In genomic region chr10:131975796-131976195, GRCh38 we compare ENCODE assay signal across 17 cellular contexts. TPM values are rescaled to one million over a fixed set of nuclear protein-coding genes. Genes with fewer than 3 reads are reported as not detected.
DNase-seq lines count a peak whose midpoint lies in the region; ATAC-seq and TF ChIP-seq lines count a peak whose summit lies in the region.
"Had no signal": no experiment of that assay in that cellular context is flagged by ENCODE, and none has a peak within 500 bp of the region (broad histone marks: within the 10 kb centered on the region; RNA-seq: fewer than 3 reads in every experiment).

No MANE protein-coding gene starts in this region.

- peaks cover 89% of the 10 kb centered on the region for H3K36me3 ChIP-seq in KOPT-K1 (ENCODE audit: insufficient read depth, low read length)

- peaks cover 95% of the 10 kb centered on the region for H3K36me3 Mint-ChIP-seq in brain
- peaks cover 12 to 23% of the 10 kb centered on the region in 2 donors for H3K36me3 Mint-ChIP-seq in stimulated activated naive B cell treated with anti-CD40 and anti-IgM and Interleukin-4, amounts not matched to agents 10 μg/mL and 1 μg/mL and 100 μg/mL, for 72 hours

- ATAC-seq in Right ventricle myocardium inferior (no peak), HG02571 (IDR thresholded peaks at IDR 0.05; ENCODE audit: unreplicated experiment) (no peak)
- no peak for ATAC-seq in stimulated activated naive B cell treated with anti-CD40 and anti-IgM and Interleukin-4, amounts not matched to agents 10 μg/mL and 1 μg/mL and 100 μg/mL, for 72 hours (replicated peaks)
- ATAC-seq: activated CD8-positive, alpha-beta memory T cell treated with anti-CD3 and anti-CD28 coated beads, Interleukin-2, amount 10 ng/mL, durations not matched to agents 7 days and 5 days had no signal

- intact Hi-C loops in cardiac septum (cut with DNase I), result no loop called here
- intact Hi-C loops in Right ventricle myocardium inferior (cut with DNase I), result no loop called here

- H3K4me1 Mint-ChIP-seq in brain, result peaks cover 94% of the 10 kb centered on the region
- peaks cover 24 to 25% of the 10 kb centered on the region in 2 donors for H3K4me1 Mint-ChIP-seq in stimulated activated naive B cell treated with anti-CD40 and anti-IgM and Interleukin-4, amounts not matched to agents 10 μg/mL and 1 μg/mL and 100 μg/mL, for 72 hours

- H3K9me3 ChIP-seq in KOPT-K1 (ENCODE audit: insufficient read depth, low read length, poor library complexity, severe bottlenecking), result no peaks in the 10 kb centered on the region
- H3K9me3 ChIP-seq: testis had no signal

- H3K27ac Mint-ChIP-seq in brain, result peak overlapping the region in 4 of 5 experiments; percentile 5 to 93 (median 72)
- peak overlapping the region; percentile 37 for H3K27ac Mint-ChIP-seq in stimulated activated naive B cell treated with anti-CD40 and anti-IgM and Interleukin-4, amounts not matched to agents 10 μg/mL and 1 μg/mL and 100 μg/mL, for 72 hours
- H3K27ac Mint-ChIP-seq: activated CD8-positive, alpha-beta memory T cell treated with anti-CD3 and anti-CD28 coated beads, Interleukin-2, amount 10 ng/mL, durations not matched to agents 7 days and 5 days had no signal

- peaks cover 0 to 10% (median 3%) of the 10 kb centered on the region in 5 experiments for H3K9me3 Mint-ChIP-seq in brain
- H3K9me3 Mint-ChIP-seq in stimulated activated naive B cell treated with anti-CD40 and anti-IgM and Interleukin-4, amounts not matched to agents 10 μg/mL and 1 μg/mL and 100 μg/mL, for 72 hours, result peaks cover 0 to 2% of the 10 kb centered on the region in 2 donors
- H3K9me3 Mint-ChIP-seq: central memory CD8-positive, alpha-beta T cell had no signal

- H3K4me3 Mint-ChIP-seq in brain, result peak overlapping the region; percentile 91 to 97 (median 94)
- no peak overlapping the region for H3K4me3 Mint-ChIP-seq in stimulated activated naive B cell treated with anti-CD40 and anti-IgM and Interleukin-4, amounts not matched to agents 10 μg/mL and 1 μg/mL and 100 μg/mL, for 72 hours
- H3K4me3 Mint-ChIP-seq: activated CD8-positive, alpha-beta memory T cell treated with anti-CD3 and anti-CD28 coated beads, Interleukin-2, amount 10 ng/mL, durations not matched to agents 7 days and 5 days; central memory CD8-positive, alpha-beta T cell; IgD-negative memory B cell had no signal

- DNase-seq in cardiac septum (ENCODE audit: low spot score) (peak; percentile 19), Right ventricle myocardium inferior (ENCODE audit: missing footprints) (no peak), NCI-H345 (lab: John Stamatoyannopoulos, UW) (no peak)
- DNase-seq in stimulated activated naive B cell treated with anti-CD40 and anti-IgM and Interleukin-4, amounts not matched to agents 10 μg/mL and 1 μg/mL and 100 μg/mL, for 72 hours, result no peak
- DNase-seq: activated CD8-positive, alpha-beta memory T cell treated with anti-CD3 and anti-CD28 coated beads, Interleukin-2, amount 10 ng/mL, durations not matched to agents 7 days and 5 days; anterior cingulate cortex; DMS79; HCEC 1CT; NCI-H510A treated with DMSO at 0.1 percent for 48 hours; nephron progenitor cell; stimulated activated CD4-positive, alpha-beta T cell treated with anti-CD3 and anti-CD28 coated beads, Interleukin-1b, Interleukin-23, amount 100 ng/mL, for 48 hours; testis had no signal

- peak overlapping the region; percentile 17 for H3K27ac ChIP-seq in KOPT-K1 (ENCODE audit: low read depth, low read length, poor library complexity, severe bottlenecking)
- H3K27ac ChIP-seq: testis had no signal

- no peak for TF ChIP-seq CTCF in brain (conservative IDR thresholded peaks at IDR 0.05)

- peaks cover 9% of the 10 kb centered on the region for H3K27me3 Mint-ChIP-seq in brain
- peaks cover 0 to 14% of the 10 kb centered on the region in 2 donors for H3K27me3 Mint-ChIP-seq in stimulated activated naive B cell treated with anti-CD40 and anti-IgM and Interleukin-4, amounts not matched to agents 10 μg/mL and 1 μg/mL and 100 μg/mL, for 72 hours
- H3K27me3 Mint-ChIP-seq: activated CD8-positive, alpha-beta memory T cell treated with anti-CD3 and anti-CD28 coated beads, Interleukin-2, amount 10 ng/mL, durations not matched to agents 7 days and 5 days; central memory CD8-positive, alpha-beta T cell had no signal

RNA-seq across cellular contexts. Expression of gene BNIP3, which starts 5.9 kb away (rescaled TPM):
- 112 TPM for total RNA-seq in cardiac septum
- total RNA-seq in Right ventricle myocardium inferior, result 157 TPM
- polyA plus RNA-seq in brain (ENCODE audit: insufficient read depth, low read depth, low replicate concordance), result 43.7 TPM

Comparison
In these comparisons a context has a peak if more than half of its experiments do, and no peak if none do; other contexts are left out.
1. H3K4me3 Mint-ChIP-seq: peak in brain (5 of 5); none in stimulated activated naive B cell treated with anti-CD40 and anti-IgM and Interleukin-4, amounts not matched to agents 10 μg/mL and 1 μg/mL and 100 μg/mL, for 72 hours (0 of 2).